1 cellular context compared by ENCODE assay signal in genomic region chr4:8403173-8403753, GRCh38.
TF ChIP-seq lines count a peak whose summit lies in the region.

No MANE protein-coding gene starts in this region.

TF ChIP-seq in HEK293, 187 proteins besides CTCF, POLR2A, EP300 and RAD21 (continued from another document):
- TF ChIP-seq REST (tag by site-specific recombination; IDR thresholded peaks at IDR 0.05) (no peak), ELK4 (IDR thresholded peaks at IDR 0.05; ENCODE audit: borderline replicate concordance, low read depth, low read length) (no peak), ZNF660 (tag by site-specific recombination; IDR thresholded peaks at IDR 0.05) (0 out of 2 replicates have a peak, but pooled peaks have one; percentile 36), IKZF3 (tag by site-specific recombination; IDR thresholded peaks at IDR 0.05) (peak; percentile 34; the same call in 1 of the 2 replicates), KLF10 (tag by site-specific recombination; IDR thresholded peaks at IDR 0.05) (no peak), OSR2 (tag by site-specific recombination; IDR thresholded peaks at IDR 0.05) (no peak), ZIC2 (tag by site-specific recombination; IDR thresholded peaks at IDR 0.05) (no peak), ZNF473 (tag by site-specific recombination; IDR thresholded peaks at IDR 0.05) (no peak), ZSCAN30 (tag by site-specific recombination; IDR thresholded peaks at IDR 0.05) (0 out of 2 replicates have a peak, but pooled peaks have one; percentile 34), ZFP3 (tag by site-specific recombination; IDR thresholded peaks at IDR 0.05; ENCODE audit: low read depth) (no peak), BCL11B (tag by site-specific recombination; IDR thresholded peaks at IDR 0.05; ENCODE audit: low read depth) (no peak), ZBTB11 (tag by site-specific recombination; conservative IDR thresholded peaks at IDR 0.05; ENCODE audit: low read depth) (no peak), ZSCAN16 (tag by site-specific recombination; IDR thresholded peaks at IDR 0.05) (no peak), KLF1 (tag by site-specific recombination; IDR thresholded peaks at IDR 0.05) (no peak)
TF ChIP-seq in HEK293: peak in this region for 4.
